In genomic region chr11:83554896-83555295, GRCh38 we compare ENCODE assay signal across 1 cellular context.
TF ChIP-seq lines count a peak whose summit lies in the region.

No MANE protein-coding gene starts in this region.

TF ChIP-seq in SK-N-SH, 30 proteins besides CTCF, POLR2A, EP300 and RAD21 (continued from another document):
- no peak for TF ChIP-seq REST (IDR thresholded peaks at IDR 0.05; ENCODE audit: low read depth, low read length)
- TF ChIP-seq ELF1 (IDR thresholded peaks at IDR 0.05), result no peak
- TF ChIP-seq GATA2 (CRISPR knock-in tag; IDR thresholded peaks at IDR 0.05), result no peak
